ENCODE assay signal across 29 cellular contexts in genomic region chr12:102511575-102511974, GRCh38. TPM values are rescaled to one million over a fixed set of nuclear protein-coding genes. Genes with fewer than 3 reads are reported as not detected.
"Had no signal": no experiment of that assay in that cellular context is flagged by ENCODE, and none has a peak within 500 bp of the region (broad histone marks: within the 10 kb centered on the region; RNA-seq: fewer than 3 reads in every experiment).

No MANE protein-coding gene starts in this region.

- ATAC-seq: activated CD8-positive, alpha-beta T cell treated with anti-CD3 and anti-CD28 coated beads for 36 hours; activated T-cell treated with anti-CD3 and anti-CD28 coated beads, Interleukin-2, amount 50 U/mL, for 4 hours; activated T-helper 17 cell treated with anti-CD3 and anti-CD28 coated beads, Interleukin-2, amount 50 U/mL, for 72 hours; body of pancreas; effector memory CD8-positive, alpha-beta T cell; foreskin keratinocyte; gastrocnemius medialis; heart left ventricle; WTC11 had no signal

- H3K4me1 ChIP-seq: body of pancreas, esophagus muscularis mucosa, foreskin keratinocyte, gastrocnemius medialis, heart left ventricle had no signal

- H3K4me3 ChIP-seq: body of pancreas, esophagus muscularis mucosa, gastrocnemius medialis, heart left ventricle had no signal

- DNase-seq: activated CD4-positive, alpha-beta T cell treated with anti-CD3 and anti-CD28 coated beads for 48 hours; activated CD4-positive, alpha-beta T cell treated with anti-CD3 and anti-CD28 coated beads, Interleukin-2, amount 50 U/mL, for 1 hour; activated CD4-positive, alpha-beta T cell treated with anti-CD3 and anti-CD28 coated beads, Interleukin-2, amount 50 U/mL, for 48 hours; activated CD8-positive, alpha-beta memory T cell treated with anti-CD3 and anti-CD28 coated beads for 24 hours; activated CD8-positive, alpha-beta T cell treated with anti-CD3 and anti-CD28 coated beads for 36 hours; activated effector memory CD4-positive, alpha-beta T cell treated with Interleukin-2 at 50 U/mL for 16 hours; activated gamma-delta T cell treated with Interleukin-2 at 50 U/mL for 16 hours; activated naive CD4-positive, alpha-beta T cell treated with anti-CD3 and anti-CD28 coated beads, Interleukin-2, amount 50 U/mL, for 16 hours; activated naive CD4-positive, alpha-beta T cell treated with Interleukin-2 at 50 U/mL for 16 hours; activated T-cell treated with anti-CD3 and anti-CD28 coated beads, Interleukin-2, amount 50 U/mL, for 4 hours; amniotic stem cell; anterior cingulate cortex; caudate nucleus; cortex of kidney; dermis blood vessel endothelial cell; effector CD4-positive, alpha-beta T cell; effector memory CD8-positive, alpha-beta T cell; erythroblast; foreskin keratinocyte; gastrocnemius medialis; glutamatergic neuron; heart left ventricle; T-helper 2 cell had no signal

- H3K36me3 ChIP-seq: esophagus muscularis mucosa, gastrocnemius medialis, heart left ventricle had no signal

- H3K27ac ChIP-seq: body of pancreas, esophagus muscularis mucosa, foreskin keratinocyte, gastrocnemius medialis, heart left ventricle had no signal

- H3K27me3 ChIP-seq: body of pancreas, esophagus muscularis mucosa, foreskin keratinocyte, gastrocnemius medialis, heart left ventricle had no signal

- H3K9me3 ChIP-seq: body of pancreas, gastrocnemius medialis had no signal

- FAIRE-seq: colon, TTC549 had no signal

RNA-seq across cellular contexts. Expression of gene IGF1, which starts 31.2 kb away (rescaled TPM):
- total RNA-seq: foreskin keratinocyte, WTC11 had no signal
- polyA plus RNA-seq: foreskin keratinocyte had no signal
